In the genomic region with DNA sequence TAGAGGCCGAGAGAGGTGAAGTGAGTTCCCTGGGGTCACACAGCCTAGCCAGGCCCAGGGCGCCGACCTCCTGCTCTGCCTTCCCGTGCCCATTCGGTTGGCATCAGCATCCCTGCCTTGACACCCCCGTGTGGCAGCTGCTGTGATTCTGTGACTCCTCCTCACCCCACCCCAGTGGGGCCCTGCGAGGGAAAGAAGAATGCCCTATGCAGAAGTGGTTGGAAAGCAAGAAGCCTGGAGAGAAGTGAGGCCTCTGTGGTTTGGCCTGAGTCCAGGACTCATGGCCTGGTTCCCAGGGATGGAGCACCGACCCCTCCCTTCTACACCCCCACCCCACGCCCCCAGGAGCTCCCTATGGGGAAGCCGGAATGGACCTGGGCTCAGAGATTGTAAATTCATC, we compare ENCODE assay signal across 8 cellular contexts.
DNase-seq lines count a peak whose midpoint lies in the region; ATAC-seq, FAIRE-seq and TF ChIP-seq lines count a peak whose summit lies in the region.

No MANE protein-coding gene starts in this region.

- in situ Hi-C loops in HepG2 (cut with HindIII; ENCODE audit: extremely low pct_ligation_motif_present, low pct_unique_long_range_greater_than_20kb) = no loop called here

- H3K9me3 ChIP-seq in BLaER1 = no peaks in the 10 kb centered on the region
- H3K9me3 ChIP-seq in HepG2 (ENCODE audit: low read length) = no peaks in the 10 kb centered on the region

- POLR2A ChIA-PET in HepG2 (lab: Yijun Ruan, JAX) = interaction anchor here (3.2 kb wide), 1 partner anchor 14 kb away, joined by 11 read pairs; no protein-coding TSS in a partner anchor

- H4K20me1 ChIP-seq in BLaER1 (no peaks in the 10 kb centered on the region), HepG2 (ENCODE audit: insufficient read depth, low read length) (peaks cover 47% of the 10 kb centered on the region; the same call in 1 of the 2 replicates)

- H3K4me1 ChIP-seq in BLaER1 (peaks cover 96% of the 10 kb centered on the region), HepG2 (ENCODE audit: insufficient read depth, low read length) (no peaks in the 10 kb centered on the region)

- peak overlapping the region; percentile 58 for H3K4me3 ChIP-seq in BLaER1
- H3K4me3 ChIP-seq in HepG2 (replicated peaks in 1 of 3; ENCODE audit: insufficient read depth in 1 of 3, low read depth in 2 of 3, low read length in 3 of 3) = no peak overlapping the region

- peaks cover 10% of the 10 kb centered on the region for H3K36me3 Mint-ChIP-seq in activated naive CD8-positive, alpha-beta T cell treated with anti-CD3 and anti-CD28 coated beads for 36 hours

- no peaks in the 10 kb centered on the region for H3K27me3 Mint-ChIP-seq in activated naive CD8-positive, alpha-beta T cell treated with anti-CD3 and anti-CD28 coated beads for 36 hours

- H3K4me2 ChIP-seq in BLaER1 = peak overlapping the region; percentile 99
- H3K4me2 ChIP-seq in HepG2 (ENCODE audit: low read depth, low read length) = no peak overlapping the region

- no peak for TF ChIP-seq RAD21 in HepG2 (CRISPR knock-in tag; IDR thresholded peaks at IDR 0.05)

- no peaks in the 10 kb centered on the region for H3K9me3 Mint-ChIP-seq in activated naive CD8-positive, alpha-beta T cell treated with anti-CD3 and anti-CD28 coated beads for 36 hours

- no peak for FAIRE-seq in HepG2 (lab: Jason Lieb, UNC)

- H3K27ac Mint-ChIP-seq in activated naive CD8-positive, alpha-beta T cell treated with anti-CD3 and anti-CD28 coated beads for 36 hours = peak overlapping the region; percentile 97

- 95% methylated on average over 10 of the region's 10 CpGs for WGBS in HepG2 (ENCODE audit: low lambda C conversion rate)

- TF ChIP-seq POLR2A in HepG2 (IDR thresholded peaks at IDR 0.05; ENCODE audit: insufficient read depth in 1 of 2, low read depth in 2 of 2, low read length in 2 of 2) = no peak

- H3K9ac ChIP-seq in BLaER1 (peak overlapping the region; percentile 85), HepG2 (ENCODE audit: insufficient read depth, low read depth, low read length) (no peak overlapping the region)

- no peak for TF ChIP-seq CTCF in HepG2 (CRISPR knock-in tag; IDR thresholded peaks at IDR 0.05)

- H3K36me3 ChIP-seq in BLaER1 = no peaks in the 10 kb centered on the region
- peaks cover 27 to 80% of the 10 kb centered on the region in 2 experiments for H3K36me3 ChIP-seq in HepG2 (replicated peaks in 1 of 2; ENCODE audit: control insufficient read depth in 1 of 2, insufficient read depth in 2 of 2, low read length in 2 of 2)

- H3K27ac ChIP-seq in BLaER1 = peak overlapping the region; percentile 99
- no peak overlapping the region for H3K27ac ChIP-seq in HepG2 (ENCODE audit: extremely low read length, insufficient read depth, low read length)

- no peak for TF ChIP-seq EP300 in HepG2 (IDR thresholded peaks at IDR 0.05; ENCODE audit: low read depth in 2 of 2, low read length in 2 of 2)
- no peak for TF ChIP-seq EP300 in HepG2 (CRISPR knock-in tag; IDR thresholded peaks at IDR 0.05; ENCODE audit: borderline replicate concordance)

- intact Hi-C loops in HepG2 (cut with micrococcal nuclease; ENCODE audit: unreplicated experiment) = no loop called here

- H3K27me3 ChIP-seq in BLaER1 (no peaks in the 10 kb centered on the region), HepG2 (ENCODE audit: control insufficient read depth in 1 of 2, insufficient read depth in 2 of 2, low read length in 2 of 2) (no peaks in the 10 kb centered on the region)

- peak; percentile 36 for DNase-seq in M059J (ENCODE audit: low read depth)
- DNase-seq in activated naive CD8-positive, alpha-beta T cell treated with anti-CD3 and anti-CD28 coated beads for 36 hours = no peak
- DNase-seq in HepG2 (ENCODE audit: low spot score) = no peak
- no peak for DNase-seq in HT-29 (ENCODE audit: low spot score)
- DNase-seq in mesenteric fat pad (ENCODE audit: low spot score) = no peak

- peak overlapping the region; percentile 92 for H3K4me3 Mint-ChIP-seq in activated naive CD8-positive, alpha-beta T cell treated with anti-CD3 and anti-CD28 coated beads for 36 hours

- H3K4me1 Mint-ChIP-seq in activated naive CD8-positive, alpha-beta T cell treated with anti-CD3 and anti-CD28 coated beads for 36 hours = peaks cover 80% of the 10 kb centered on the region

- CTCF ChIA-PET in HepG2 (lab: Yijun Ruan, JAX; ENCODE audit: low intra/inter-chr PET ratio, low total read pairs) = no interaction called here

- no TSS peak for BruUV-seq in HepG2 (replicated peaks; lab: Mats Ljungman, UMichigan)

- no peak overlapping the region for H2AFZ ChIP-seq in HepG2 (ENCODE audit: low read length)

- no peak for ATAC-seq in HepG2
- ATAC-seq in HG03442 (IDR thresholded peaks at IDR 0.05; ENCODE audit: unreplicated experiment) = no peak
- no peak for ATAC-seq in HG03354 (IDR thresholded peaks at IDR 0.05; ENCODE audit: poor library complexity, severe bottlenecking, unreplicated experiment)

- H3K79me2 ChIP-seq in HepG2 (ENCODE audit: insufficient read depth, low read length) = peaks cover 44% of the 10 kb centered on the region

TF ChIP-seq in HepG2, 621 proteins besides CTCF, POLR2A, EP300 and RAD21:
- TF ChIP-seq NRL (CRISPR knock-in tag; IDR thresholded peaks at IDR 0.05; ENCODE audit: borderline replicate concordance) (no peak), LCORL (IDR thresholded peaks at IDR 0.05) (no peak), LCORL (CRISPR knock-in tag; IDR thresholded peaks at IDR 0.05) (no peak), HDAC1 (CRISPR knock-in tag; IDR thresholded peaks at IDR 0.05) (no peak), NAIF1 (CRISPR knock-in tag; IDR thresholded peaks at IDR 0.05; ENCODE audit: borderline replicate concordance) (no peak), IRF2 (CRISPR knock-in tag; IDR thresholded peaks at IDR 0.05) (no peak), NCOA5 (CRISPR knock-in tag; IDR thresholded peaks at IDR 0.05) (no peak), EHMT2 (IDR thresholded peaks at IDR 0.05; ENCODE audit: borderline replicate concordance, low read depth, low read length) (no peak), SP4 (CRISPR knock-in tag; IDR thresholded peaks at IDR 0.05) (no peak), AGO2 (optimal IDR thresholded peaks at IDR 0.05; ENCODE audit: low read depth, low read length) (peak; percentile 14), ZNF703 (CRISPR knock-in tag; IDR thresholded peaks at IDR 0.05; ENCODE audit: borderline replicate concordance) (no peak), DR1 (CRISPR knock-in tag; IDR thresholded peaks at IDR 0.05) (no peak), ZNF496 (CRISPR knock-in tag; IDR thresholded peaks at IDR 0.05; ENCODE audit: insufficient replicate concordance) (no peak), REPIN1 (CRISPR knock-in tag; IDR thresholded peaks at IDR 0.05; ENCODE audit: borderline replicate concordance, low read depth) (no peak), ZNF768 (CRISPR knock-in tag; IDR thresholded peaks at IDR 0.05) (peak; percentile 24; the same call in 1 of the 2 replicates), ZNF549 (CRISPR knock-in tag; IDR thresholded peaks at IDR 0.05) (no peak)
- TF ChIP-seq, protein P1, sequence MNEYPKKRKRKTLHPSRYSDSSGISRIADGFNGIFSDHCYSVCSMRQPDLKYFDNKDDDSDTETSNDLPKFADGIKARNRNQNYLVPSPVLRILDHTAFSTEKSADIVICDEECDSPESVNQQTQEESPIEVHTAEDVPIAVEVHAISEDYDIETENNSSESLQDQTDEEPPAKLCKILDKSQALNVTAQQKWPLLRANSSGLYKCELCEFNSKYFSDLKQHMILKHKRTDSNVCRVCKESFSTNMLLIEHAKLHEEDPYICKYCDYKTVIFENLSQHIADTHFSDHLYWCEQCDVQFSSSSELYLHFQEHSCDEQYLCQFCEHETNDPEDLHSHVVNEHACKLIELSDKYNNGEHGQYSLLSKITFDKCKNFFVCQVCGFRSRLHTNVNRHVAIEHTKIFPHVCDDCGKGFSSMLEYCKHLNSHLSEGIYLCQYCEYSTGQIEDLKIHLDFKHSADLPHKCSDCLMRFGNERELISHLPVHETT (CRISPR knock-in tag; conservative IDR thresholded peaks at IDR 0.05) = no peak
TF ChIP-seq in HepG2: peak in this region for 2.
